In genomic region chr14:52937306-52937705, GRCh38 we compare ENCODE assay signal across 16 cellular contexts. TPM values are rescaled to one million over a fixed set of nuclear protein-coding genes. Genes with fewer than 3 reads are reported as not detected.
"Had no signal": no experiment of that assay in that cellular context is flagged by ENCODE, and none has a peak within 500 bp of the region (broad histone marks: within the 10 kb centered on the region; RNA-seq: fewer than 3 reads in every experiment).

No MANE protein-coding gene starts in this region.

- H3K4me3 Mint-ChIP-seq: activated naive CD8-positive, alpha-beta T cell treated with anti-CD3 and anti-CD28 coated beads for 36 hours; naive thymus-derived CD4-positive, alpha-beta T cell; stimulated activated naive CD8-positive, alpha-beta T cell treated with anti-CD3 and anti-CD28 coated beads, Interleukin-15, amount 100 ng/mL, for 72 hours; T-helper 2 cell treated with Interferon-gamma antibody and Interleukin-4, amounts not matched to agents 5 μg/mL and 100 μg/mL, for 36 hours had no signal

- H3K27ac Mint-ChIP-seq: activated naive CD8-positive, alpha-beta T cell treated with anti-CD3 and anti-CD28 coated beads for 36 hours; stimulated activated naive CD8-positive, alpha-beta T cell treated with anti-CD3 and anti-CD28 coated beads, Interleukin-15, amount 100 ng/mL, for 72 hours; T-helper 2 cell treated with Interferon-gamma antibody and Interleukin-4, amounts not matched to agents 5 μg/mL and 100 μg/mL, for 36 hours had no signal

- H3K4me1 ChIP-seq: breast epithelium, prostate gland had no signal

- H3K36me3 Mint-ChIP-seq: activated naive CD8-positive, alpha-beta T cell treated with anti-CD3 and anti-CD28 coated beads for 36 hours; naive thymus-derived CD4-positive, alpha-beta T cell had no signal

- H3K27ac ChIP-seq: breast epithelium, heart right ventricle, neutrophil, prostate gland had no signal

- DNase-seq: activated CD4-positive, alpha-beta T cell treated with anti-CD3 and anti-CD28 coated beads, Interleukin-2, amount 50 U/mL, for 4 hours; activated gamma-delta T cell treated with Interleukin-2 at 50 U/mL for 16 hours; activated naive CD8-positive, alpha-beta T cell treated with anti-CD3 and anti-CD28 coated beads for 36 hours; activated T-cell treated with anti-CD3 and anti-CD28 coated beads, Interleukin-2, amount 50 U/mL, for 48 hours; anterior cingulate cortex; heart right ventricle; naive thymus-derived CD4-positive, alpha-beta T cell; stimulated activated CD4-positive, alpha-beta T cell treated with anti-CD3 and anti-CD28 coated beads, Interleukin-15, amount 100 ng/mL, for 24 hours; stimulated activated CD4-positive, alpha-beta T cell treated with anti-CD3 and anti-CD28 coated beads, Interleukin-4, amount 100 ng/mL, for 4 hours; stimulated activated naive CD8-positive, alpha-beta T cell treated with anti-CD3 and anti-CD28 coated beads, Interleukin-15, amount 100 ng/mL, for 72 hours; SW 1271 had no signal

- ATAC-seq: activated CD4-positive, CD25-positive, alpha-beta regulatory T cell treated with anti-CD3 and anti-CD28 coated beads, Interleukin-2, amount 50 U/mL, for 24 hours; naive thymus-derived CD4-positive, alpha-beta T cell; stimulated activated naive CD8-positive, alpha-beta T cell treated with anti-CD3 and anti-CD28 coated beads, Interleukin-15, amount 100 ng/mL, for 72 hours had no signal

- H3K4me1 Mint-ChIP-seq: stimulated activated naive CD8-positive, alpha-beta T cell treated with anti-CD3 and anti-CD28 coated beads, Interleukin-15, amount 100 ng/mL, for 72 hours had no signal

- H3K36me3 ChIP-seq: breast epithelium, neutrophil, prostate gland had no signal

- H3K9me3 Mint-ChIP-seq: activated naive CD8-positive, alpha-beta T cell treated with anti-CD3 and anti-CD28 coated beads for 36 hours; naive thymus-derived CD4-positive, alpha-beta T cell; stimulated activated naive CD8-positive, alpha-beta T cell treated with anti-CD3 and anti-CD28 coated beads, Interleukin-15, amount 100 ng/mL, for 72 hours; T-helper 2 cell treated with Interferon-gamma antibody and Interleukin-4, amounts not matched to agents 5 μg/mL and 100 μg/mL, for 36 hours had no signal

- H3K9me3 ChIP-seq: breast epithelium, heart right ventricle, neutrophil, prostate gland had no signal

- H3K27me3 Mint-ChIP-seq: stimulated activated naive CD8-positive, alpha-beta T cell treated with anti-CD3 and anti-CD28 coated beads, Interleukin-15, amount 100 ng/mL, for 72 hours had no signal

- H3K4me3 ChIP-seq: breast epithelium, heart right ventricle, prostate gland had no signal

- H3K27me3 ChIP-seq: breast epithelium, heart right ventricle had no signal

RNA-seq across cellular contexts. Expression of gene FERMT2, which starts 13.5 kb away (rescaled TPM):
- polyA plus RNA-seq: naive thymus-derived CD4-positive, alpha-beta T cell had no signal
